Comparison of ENCODE assay signal across 1 cellular context in the genomic region with DNA sequence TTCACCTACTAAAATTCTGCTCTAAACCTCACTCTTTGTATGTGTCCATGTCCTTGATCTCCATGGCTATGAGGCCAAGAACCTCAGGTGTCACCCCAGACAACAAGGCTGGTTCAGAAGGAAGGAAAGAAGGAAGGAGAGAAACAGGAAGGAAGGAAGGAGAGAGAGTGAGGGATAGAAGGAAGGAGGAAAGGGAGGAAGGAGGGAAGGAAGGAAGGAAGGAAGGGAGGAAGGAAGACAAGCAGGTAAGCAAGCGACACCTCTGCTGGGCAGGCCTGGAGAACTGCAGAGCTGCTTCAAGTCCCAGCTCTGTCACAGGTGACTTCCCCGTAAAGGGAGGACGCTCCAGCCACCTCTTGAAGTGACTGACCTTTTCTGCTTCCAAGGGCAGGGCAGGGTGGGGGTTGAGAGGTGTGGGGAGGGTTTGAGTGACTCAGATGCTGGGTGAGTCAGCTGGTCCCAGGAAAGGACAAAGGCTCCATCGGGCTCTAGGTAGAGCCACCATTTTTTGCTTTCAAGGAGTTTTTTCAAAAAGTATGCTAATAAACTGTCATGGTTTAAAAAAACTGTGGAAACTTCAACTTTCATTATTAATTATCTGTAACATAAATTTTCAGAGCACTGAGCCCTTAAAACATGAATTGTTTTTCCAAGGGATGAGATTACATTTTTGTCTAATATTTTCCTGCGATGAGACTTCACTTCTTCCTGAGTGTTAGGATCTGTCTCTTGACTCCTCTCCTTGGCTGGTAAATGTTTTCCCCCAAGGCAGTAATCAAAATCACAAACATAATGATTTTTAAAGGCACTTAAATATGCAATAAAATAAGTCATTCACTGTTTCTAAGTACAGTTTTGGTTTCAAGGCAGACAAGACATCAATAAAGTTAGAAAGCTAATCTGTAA.
TF ChIP-seq lines count a peak whose summit lies in the region.

No MANE protein-coding gene starts in this region.

TF ChIP-seq in H1, 55 proteins besides CTCF, POLR2A, EP300 and RAD21 (continued from another document):
- no peak for TF ChIP-seq SIRT6 (IDR thresholded peaks at IDR 0.05; ENCODE audit: low read length)
- no peak for TF ChIP-seq ASH2L (IDR thresholded peaks at IDR 0.05; ENCODE audit: low read length)
- no peak for TF ChIP-seq SUZ12 (IDR thresholded peaks at IDR 0.05; ENCODE audit: low read length)
- TF ChIP-seq SP4 (IDR thresholded peaks at IDR 0.05; ENCODE audit: low read length) = no peak
- TF ChIP-seq CEBPB (IDR thresholded peaks at IDR 0.05; ENCODE audit: low read depth, low read length) = no peak
- TF ChIP-seq CBX8 (IDR thresholded peaks at IDR 0.05; ENCODE audit: borderline replicate concordance, low read depth, low read length) = no peak
- no peak for TF ChIP-seq TBP (IDR thresholded peaks at IDR 0.05; ENCODE audit: low read depth, low read length)
- no peak for TF ChIP-seq JUN (IDR thresholded peaks at IDR 0.05; ENCODE audit: low read depth, low read length)
